Comparison of ENCODE assay signal across 9 cellular contexts in genomic region chr7:24965831-24966708, GRCh38. TPM values are rescaled to one million over a fixed set of nuclear protein-coding genes. Genes with fewer than 3 reads are reported as not detected.
DNase-seq lines count a peak whose midpoint lies in the region; TF ChIP-seq lines count a peak whose summit lies in the region.
"Had no signal": no experiment of that assay in that cellular context is flagged by ENCODE, and none has a peak within 500 bp of the region (broad histone marks: within the 10 kb centered on the region; RNA-seq: fewer than 3 reads in every experiment).

No MANE protein-coding gene starts in this region.

- H3K4me1 Mint-ChIP-seq in activated T-cell treated with anti-CD3 and anti-CD28 coated beads, Interleukin-2, amount 50 U/mL, for 24 hours (ENCODE audit: low read depth), result peaks cover 87% of the 10 kb centered on the region

- peak overlapping the region; percentile 30 for H3K4me3 Mint-ChIP-seq in activated T-cell treated with anti-CD3 and anti-CD28 coated beads, Interleukin-2, amount 50 U/mL, for 24 hours

- H3K27ac Mint-ChIP-seq in activated T-cell treated with anti-CD3 and anti-CD28 coated beads, Interleukin-2, amount 50 U/mL, for 24 hours, result peak overlapping the region; percentile 89

- H3K4me1 ChIP-seq in HEK293 (ENCODE audit: control insufficient read depth, insufficient read depth, low read length), result peaks cover 13% of the 10 kb centered on the region

- H3K9me3 ChIP-seq in HEK293 (ENCODE audit: control insufficient read depth, insufficient read depth, low read depth, low read length), result no peaks in the 10 kb centered on the region
- H3K9me3 ChIP-seq: neutrophil had no signal

- POLR2A ChIA-PET in HEK293 (lab: Yijun Ruan, JAX), result no interaction called here

- peaks cover 9% of the 10 kb centered on the region for H3K36me3 Mint-ChIP-seq in activated T-cell treated with anti-CD3 and anti-CD28 coated beads, Interleukin-2, amount 50 U/mL, for 24 hours (ENCODE audit: low read depth)

- peak; percentile 9 for DNase-seq in NCI-H2171 treated with DMSO at 0.1 percent for 48 hours (lab: John Stamatoyannopoulos, UW)
- no peak for DNase-seq in NCI-H2171 (lab: John Stamatoyannopoulos, UW)
- peak; percentile 15 for DNase-seq in M059J (ENCODE audit: low read depth)
- peak; percentile 60 for DNase-seq in activated T-cell treated with anti-CD3 and anti-CD28 coated beads, Interleukin-2, amount 50 U/mL, for 24 hours
- DNase-seq in left kidney (ENCODE audit: low read depth, low spot score), result peak; percentile 80
- no peak for DNase-seq in OCI-M1 (lab: John Stamatoyannopoulos, UW)
- no peak for DNase-seq in Ammon's horn (ENCODE audit: low spot score)

- no peak overlapping the region for H3K4me3 ChIP-seq in HEK293 (ENCODE audit: low read depth, low read length)

- no peaks in the 10 kb centered on the region for H3K27me3 Mint-ChIP-seq in activated T-cell treated with anti-CD3 and anti-CD28 coated beads, Interleukin-2, amount 50 U/mL, for 24 hours

- no peak overlapping the region for H3K27ac ChIP-seq in HEK293 (ENCODE audit: extremely low read depth, low read depth, low read length)
- H3K27ac ChIP-seq: neutrophil had no signal

- CTCF ChIA-PET in HEK293 (lab: Yijun Ruan, JAX), result interaction anchor here (0.6 to 0.7 kb wide), 3 partner anchors 13 to 676 kb away, joined by 3 to 5 read pairs (median 3); partner anchors contain the start of gene OSBPL3

- TF ChIP-seq CTCF in HEK293 (tag by site-specific recombination; IDR thresholded peaks at IDR 0.05), result no peak

- no peaks in the 10 kb centered on the region for H3K36me3 ChIP-seq in HEK293 (ENCODE audit: control insufficient read depth in 2 of 2, insufficient read depth in 1 of 2, low read length in 2 of 2)
- H3K36me3 ChIP-seq: neutrophil had no signal

- peaks cover 9% of the 10 kb centered on the region for H3K9me3 Mint-ChIP-seq in activated T-cell treated with anti-CD3 and anti-CD28 coated beads, Interleukin-2, amount 50 U/mL, for 24 hours

TF ChIP-seq in HEK293, 187 proteins besides CTCF, POLR2A, EP300 and RAD21:
- TF ChIP-seq KLF1 (tag by site-specific recombination; IDR thresholded peaks at IDR 0.05) (peak; percentile 72), ZNF596 (tag by site-specific recombination; IDR thresholded peaks at IDR 0.05) (no peak)

RNA-seq across cellular contexts. Expression of gene OSBPL3, which starts 13.9 kb away (rescaled TPM):
- total RNA-seq in M059J (2014; rRNA removed; shearing (Covaris generic)), result 7.7 and 15.4 TPM in 2 replicates

Comparison
In these comparisons a context has a peak if more than half of its experiments do, and no peak if none do; other contexts are left out.
1. DNase-seq: peak in NCI-H2171 treated with DMSO at 0.1 percent for 48 hours (single experiment), M059J (single experiment), activated T-cell treated with anti-CD3 and anti-CD28 coated beads, Interleukin-2, amount 50 U/mL, for 24 hours (single experiment) and left kidney (single experiment); none in NCI-H2171 (single experiment), OCI-M1 (single experiment) and Ammon's horn (single experiment).